Comparison of ENCODE assay signal across 9 cellular contexts in the genomic region with DNA sequence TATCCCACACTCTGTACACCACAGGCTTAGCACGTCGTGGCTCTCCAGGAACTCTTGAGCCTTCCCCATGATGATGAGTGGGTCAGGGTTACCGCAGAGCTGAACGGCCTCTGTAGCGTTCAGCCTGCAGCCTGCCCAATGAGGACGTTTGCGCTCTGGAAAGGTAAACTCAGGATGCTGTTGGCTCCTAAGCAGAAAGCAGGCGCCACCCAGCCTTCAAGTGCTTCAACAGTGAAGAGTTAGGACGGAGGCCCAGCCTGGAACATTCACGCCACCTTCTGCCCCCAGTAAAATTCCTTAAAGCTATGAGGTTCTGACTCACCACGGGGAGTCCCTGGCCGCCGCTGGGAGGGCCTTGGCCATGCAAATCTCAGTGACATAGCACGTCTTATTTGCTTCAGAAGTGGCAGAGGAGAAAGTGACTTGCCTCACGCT.
DNase-seq lines count a peak whose midpoint lies in the region; ATAC-seq and TF ChIP-seq lines count a peak whose summit lies in the region.
"Had no signal": no experiment of that assay in that cellular context is flagged by ENCODE, and none has a peak within 500 bp of the region (broad histone marks: within the 10 kb centered on the region; RNA-seq: fewer than 3 reads in every experiment).

No MANE protein-coding gene starts in this region.

- no peaks in the 10 kb centered on the region for H3K9me3 Mint-ChIP-seq in naive thymus-derived CD8-positive, alpha-beta T cell
- no peaks in the 10 kb centered on the region for H3K9me3 Mint-ChIP-seq in activated T-cell treated with anti-CD3 and anti-CD28 coated beads, Interleukin-2, amount 50 U/mL, for 4 hours
- H3K9me3 Mint-ChIP-seq: central memory CD8-positive, alpha-beta T cell had no signal

- no peaks in the 10 kb centered on the region for H3K27me3 Mint-ChIP-seq in naive thymus-derived CD8-positive, alpha-beta T cell
- no peaks in the 10 kb centered on the region for H3K27me3 Mint-ChIP-seq in activated T-cell treated with anti-CD3 and anti-CD28 coated beads, Interleukin-2, amount 50 U/mL, for 4 hours (ENCODE audit: low read depth)
- H3K27me3 Mint-ChIP-seq: central memory CD8-positive, alpha-beta T cell had no signal

- H3K4me3 Mint-ChIP-seq in naive thymus-derived CD8-positive, alpha-beta T cell: no peak overlapping the region
- no peak overlapping the region for H3K4me3 Mint-ChIP-seq in activated T-cell treated with anti-CD3 and anti-CD28 coated beads, Interleukin-2, amount 50 U/mL, for 4 hours
- H3K4me3 Mint-ChIP-seq: central memory CD8-positive, alpha-beta T cell had no signal

- no peak overlapping the region for H3K4me3 ChIP-seq in GM12865 (ENCODE audit: low read depth, low read length)
- H3K4me3 ChIP-seq in epithelial cell of proximal tubule (ENCODE audit: low read depth, low read length): no peak overlapping the region
- H3K4me3 ChIP-seq in HAP-1: no peak overlapping the region

- intact Hi-C loops in posterior vena cava (cut with DNase I): loop anchor here (10.0 kb wide), 1 partner anchor 310 kb away; the partner anchor contains the start of gene CUX1 (in 2 of the 2)

- no peak overlapping the region for H3K27ac Mint-ChIP-seq in naive thymus-derived CD8-positive, alpha-beta T cell

- POLR2A ChIA-PET in naive thymus-derived CD8-positive, alpha-beta T cell (lab: Charles Lee): no interaction called here

- peaks cover 0 to 13% (median 4%) of the 10 kb centered on the region in 4 donors for H3K4me1 Mint-ChIP-seq in naive thymus-derived CD8-positive, alpha-beta T cell
- H3K4me1 Mint-ChIP-seq in activated T-cell treated with anti-CD3 and anti-CD28 coated beads, Interleukin-2, amount 50 U/mL, for 4 hours (ENCODE audit: low read depth): peaks cover 11% of the 10 kb centered on the region
- H3K4me1 Mint-ChIP-seq: central memory CD8-positive, alpha-beta T cell had no signal

- peaks cover 14% of the 10 kb centered on the region for H3K4me1 ChIP-seq in HAP-1

- in situ Hi-C loops in HAP-1 (cut with MboI; ENCODE audit: low sequenced_read_pairs): no loop called here

- peak; percentile 82 for DNase-seq in GM12865 (ENCODE audit: low read depth)
- peak; percentile 40 for DNase-seq in LoVo (ENCODE audit: low spot score)
- peak; percentile 59 for DNase-seq in epithelial cell of proximal tubule (ENCODE audit: low read depth)
- DNase-seq in posterior vena cava (ENCODE audit: low spot score): peak; percentile 91
- DNase-seq in naive thymus-derived CD8-positive, alpha-beta T cell: no peak
- DNase-seq in activated T-cell treated with anti-CD3 and anti-CD28 coated beads, Interleukin-2, amount 50 U/mL, for 4 hours: no peak
- DNase-seq in DMS 273 treated with DMSO at 0.1 percent for 48 hours (lab: John Stamatoyannopoulos, UW): no peak
- DNase-seq in HAP-1 (ENCODE audit: low spot score in 2 of 2): no peak

- no peaks in the 10 kb centered on the region for H3K36me3 ChIP-seq in HAP-1 (replicated peaks)

- H3K9me3 ChIP-seq in HAP-1: no peaks in the 10 kb centered on the region

- TF ChIP-seq CTCF in GM12865 (IDR thresholded peaks at IDR 0.05; ENCODE audit: insufficient read depth, low read depth, low read length, missing control alignments) (no peak), epithelial cell of proximal tubule (conservative IDR thresholded peaks at IDR 0.05; ENCODE audit: low read depth, low read length) (peak; percentile 33)

- peaks cover 0 to 55% (median 6%) of the 10 kb centered on the region in 3 donors for H3K36me3 Mint-ChIP-seq in naive thymus-derived CD8-positive, alpha-beta T cell
- peaks cover 10% of the 10 kb centered on the region for H3K36me3 Mint-ChIP-seq in activated T-cell treated with anti-CD3 and anti-CD28 coated beads, Interleukin-2, amount 50 U/mL, for 4 hours (ENCODE audit: insufficient read depth)

- no peak for ATAC-seq in naive thymus-derived CD8-positive, alpha-beta T cell
- ATAC-seq in activated T-cell treated with anti-CD3 and anti-CD28 coated beads, Interleukin-2, amount 50 U/mL, for 4 hours: no peak

- H3K27me3 ChIP-seq in HAP-1 (ENCODE audit: low read depth): no peaks in the 10 kb centered on the region

Comparison
In these comparisons a context has a peak if more than half of its experiments do, and no peak if none do; other contexts are left out.
1. DNase-seq: peak in GM12865 (single experiment), LoVo (single experiment), epithelial cell of proximal tubule (single experiment) and posterior vena cava (single experiment); none in naive thymus-derived CD8-positive, alpha-beta T cell (0 of 10), activated T-cell treated with anti-CD3 and anti-CD28 coated beads, Interleukin-2, amount 50 U/mL, for 4 hours (single experiment), DMS 273 treated with DMSO at 0.1 percent for 48 hours (single experiment) and HAP-1 (0 of 2).